1 cellular context compared by ENCODE assay signal in genomic region chr13:36101907-36102306, GRCh38. TPM values are rescaled to one million over a fixed set of nuclear protein-coding genes. Genes with fewer than 3 reads are reported as not detected.
"Had no signal": no experiment of that assay in that cellular context is flagged by ENCODE, and none has a peak within 500 bp of the region (broad histone marks: within the 10 kb centered on the region; RNA-seq: fewer than 3 reads in every experiment).

No MANE protein-coding gene starts in this region.

RNA-seq across cellular contexts. Expression of gene DCLK1, which starts 29.3 kb away (rescaled TPM):
- polyA plus RNA-seq: naive thymus-derived CD4-positive, alpha-beta T cell had no signal
